ENCODE assay signal across 20 cellular contexts in genomic region chr9:27292646-27293045, GRCh38. TPM values are rescaled to one million over a fixed set of nuclear protein-coding genes. Genes with fewer than 3 reads are reported as not detected.
DNase-seq lines count a peak whose midpoint lies in the region; ATAC-seq, FAIRE-seq and TF ChIP-seq lines count a peak whose summit lies in the region.
"Had no signal": no experiment of that assay in that cellular context is flagged by ENCODE, and none has a peak within 500 bp of the region (broad histone marks: within the 10 kb centered on the region; RNA-seq: fewer than 3 reads in every experiment).

No MANE protein-coding gene starts in this region.

- TF ChIP-seq CTCF in gastrocnemius medialis (IDR thresholded peaks at IDR 0.05 in 4 of 5, conservative IDR thresholded peaks at IDR 0.05 in 1 of 5), result no peak
- no peak for TF ChIP-seq CTCF in vagina (IDR thresholded peaks at IDR 0.05)
- no peak for TF ChIP-seq CTCF in GM13976 (IDR thresholded peaks at IDR 0.05; ENCODE audit: borderline replicate concordance, control extremely low read depth, extremely low read depth, insufficient read depth, missing control alignments)

- H3K9me3 Mint-ChIP-seq in activated naive CD8-positive, alpha-beta T cell treated with anti-CD3 and anti-CD28 coated beads for 36 hours, result no peaks in the 10 kb centered on the region
- H3K9me3 Mint-ChIP-seq: activated naive CD4-positive, alpha-beta T cell treated with anti-CD3 and anti-CD28 coated beads, Interleukin-2, amount 50 U/mL, for 24 hours had no signal

- H3K27ac ChIP-seq in gastrocnemius medialis (peak overlapping the region in 1 of 4 donors; percentile 18), vagina (no peak overlapping the region)
- H3K27ac ChIP-seq: brain microvascular endothelial cell, esophagus muscularis mucosa had no signal

- no peaks in the 10 kb centered on the region for H3K4me1 ChIP-seq in gastrocnemius medialis
- no peaks in the 10 kb centered on the region for H3K4me1 ChIP-seq in vagina
- H3K4me1 ChIP-seq: BE2C, esophagus muscularis mucosa had no signal

- FAIRE-seq in endometrium (lab: Jason Lieb, UNC), result peak; percentile 92

- peak; percentile 50 to 61 for ATAC-seq in gastrocnemius medialis
- ATAC-seq in HG02759 (IDR thresholded peaks at IDR 0.05; ENCODE audit: unreplicated experiment), result no peak
- ATAC-seq: mucosa of descending colon, right cardiac atrium, Right ventricle myocardium inferior had no signal

- H3K9me3 ChIP-seq in gastrocnemius medialis (no peaks in the 10 kb centered on the region), vagina (no peaks in the 10 kb centered on the region)
- H3K9me3 ChIP-seq: BE2C, esophagus muscularis mucosa, mucosa of descending colon had no signal

- no peak overlapping the region for H3K4me3 Mint-ChIP-seq in activated naive CD8-positive, alpha-beta T cell treated with anti-CD3 and anti-CD28 coated beads for 36 hours
- H3K4me3 Mint-ChIP-seq: activated naive CD4-positive, alpha-beta T cell treated with anti-CD3 and anti-CD28 coated beads, Interleukin-2, amount 50 U/mL, for 24 hours had no signal

- TF ChIP-seq POLR2A in gastrocnemius medialis (IDR thresholded peaks at IDR 0.05) (no peak), vagina (IDR thresholded peaks at IDR 0.05) (no peak)

- peaks cover 13% of the 10 kb centered on the region for H3K27me3 Mint-ChIP-seq in activated naive CD8-positive, alpha-beta T cell treated with anti-CD3 and anti-CD28 coated beads for 36 hours

- peak; percentile 66 for DNase-seq in D341Med (ENCODE audit: low spot score)
- DNase-seq in NCI-H2171 treated with DMSO at 0.1 percent for 48 hours (lab: John Stamatoyannopoulos, UW), result peak; percentile 63
- peak in 1 of 2 donors; percentile 21 for DNase-seq in gastrocnemius medialis
- DNase-seq in vagina (ENCODE audit: extremely low spot score in 2 of 2), result no peak
- DNase-seq in GM13976 (ENCODE audit: low spot score), result no peak
- DNase-seq in activated naive CD8-positive, alpha-beta T cell treated with anti-CD3 and anti-CD28 coated beads for 36 hours, result no peak
- DNase-seq: BE2C, brain microvascular endothelial cell, DMS53, MM.1S, mucosa of descending colon, NCI-H187, occipital lobe, right cardiac atrium, T1000 had no signal

- intact Hi-C loops in gastrocnemius medialis (cut with DNase I; ENCODE audit: low total_unique reads) (no loop called here), vagina (cut with DNase I) (no loop called here)

- no peak overlapping the region for H3K4me3 ChIP-seq in gastrocnemius medialis
- no peak overlapping the region for H3K4me3 ChIP-seq in vagina
- H3K4me3 ChIP-seq: esophagus muscularis mucosa, mucosa of descending colon had no signal

- H3K27me3 ChIP-seq in gastrocnemius medialis, result no peaks in the 10 kb centered on the region
- no peaks in the 10 kb centered on the region for H3K27me3 ChIP-seq in vagina
- H3K27me3 ChIP-seq: brain microvascular endothelial cell, esophagus muscularis mucosa had no signal

- no peaks in the 10 kb centered on the region for H3K36me3 ChIP-seq in gastrocnemius medialis
- H3K36me3 ChIP-seq in vagina, result no peaks in the 10 kb centered on the region
- H3K36me3 ChIP-seq: BE2C, brain microvascular endothelial cell, esophagus muscularis mucosa had no signal

- H3K36me3 Mint-ChIP-seq in activated naive CD8-positive, alpha-beta T cell treated with anti-CD3 and anti-CD28 coated beads for 36 hours, result no peaks in the 10 kb centered on the region
- H3K36me3 Mint-ChIP-seq: activated naive CD4-positive, alpha-beta T cell treated with anti-CD3 and anti-CD28 coated beads, Interleukin-2, amount 50 U/mL, for 24 hours had no signal

- H3K4me1 Mint-ChIP-seq in activated naive CD8-positive, alpha-beta T cell treated with anti-CD3 and anti-CD28 coated beads for 36 hours, result no peaks in the 10 kb centered on the region
- H3K4me1 Mint-ChIP-seq: activated naive CD4-positive, alpha-beta T cell treated with anti-CD3 and anti-CD28 coated beads, Interleukin-2, amount 50 U/mL, for 24 hours had no signal

- H3K27ac Mint-ChIP-seq in activated naive CD8-positive, alpha-beta T cell treated with anti-CD3 and anti-CD28 coated beads for 36 hours, result no peak overlapping the region
- H3K27ac Mint-ChIP-seq: activated naive CD4-positive, alpha-beta T cell treated with anti-CD3 and anti-CD28 coated beads, Interleukin-2, amount 50 U/mL, for 24 hours had no signal

- in situ Hi-C loops in gastrocnemius medialis (cut with MboI; ENCODE audit: low sequenced_read_pairs in 4 of 4), result no loop called here
- in situ Hi-C loops in GM13976 (cut with MboI; ENCODE audit: low sequenced_read_pairs, unreplicated experiment), result loop anchor here (25.0 kb wide), 1 partner anchor 255 kb away; no protein-coding TSS in a partner anchor

RNA-seq across cellular contexts. Expression of gene EQTN, which starts 4.3 kb away (rescaled TPM):
- total RNA-seq in gastrocnemius medialis (1 to 10 TPM in 1 of 4 donors, not detected in 3; 1.0 TPM), vagina (not detected)
- total RNA-seq in activated naive CD8-positive, alpha-beta T cell treated with anti-CD3 and anti-CD28 coated beads for 36 hours, result not detected
- total RNA-seq: right cardiac atrium, Right ventricle myocardium inferior had no signal

Comparison
In these comparisons a context has a peak if more than half of its experiments do, and no peak if none do; other contexts are left out.
1. DNase-seq: peak in D341Med (single experiment) and NCI-H2171 treated with DMSO at 0.1 percent for 48 hours (single experiment); none in vagina (0 of 2), GM13976 (single experiment) and activated naive CD8-positive, alpha-beta T cell treated with anti-CD3 and anti-CD28 coated beads for 36 hours (single experiment).